ENCODE assay signal across 15 cellular contexts in the genomic region with DNA sequence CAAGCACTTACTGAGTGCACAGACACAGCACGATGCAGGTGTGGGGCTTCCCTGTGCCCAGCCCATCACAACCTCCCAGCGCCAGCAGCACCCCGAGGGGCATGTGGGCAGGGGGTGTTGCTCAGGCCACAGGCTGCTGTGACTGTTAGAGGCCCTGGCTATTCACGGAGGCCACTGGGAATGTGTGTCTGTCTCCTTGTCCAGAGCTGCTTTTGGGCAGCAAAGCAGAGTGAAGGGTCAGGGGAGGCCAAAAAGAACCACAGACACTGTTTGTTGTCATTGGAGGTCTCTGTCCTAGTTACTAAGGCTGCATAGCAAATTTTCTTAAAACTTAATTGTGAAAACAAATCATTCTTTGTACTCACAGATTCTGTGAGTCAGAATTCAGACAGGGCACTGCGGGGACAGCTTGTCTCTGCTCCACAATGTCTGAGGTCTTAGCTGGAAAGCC. TPM values are rescaled to one million over a fixed set of nuclear protein-coding genes. Genes with fewer than 3 reads are reported as not detected.
DNase-seq lines count a peak whose midpoint lies in the region; ATAC-seq and TF ChIP-seq lines count a peak whose summit lies in the region.
"Had no signal": no experiment of that assay in that cellular context is flagged by ENCODE, and none has a peak within 500 bp of the region (broad histone marks: within the 10 kb centered on the region; RNA-seq: fewer than 3 reads in every experiment).

No MANE protein-coding gene starts in this region.

- H3K4me3 ChIP-seq in fibroblast of pulmonary artery (replicated peaks; ENCODE audit: low read depth, low read length) (no peak overlapping the region), coronary artery (no peak overlapping the region)
- H3K4me3 ChIP-seq: suprapubic skin had no signal

- no peaks in the 10 kb centered on the region for H3K27me3 ChIP-seq in CD4-positive, alpha-beta T cell (ENCODE audit: control insufficient read depth, insufficient read depth, low read length)
- H3K27me3 ChIP-seq: suprapubic skin had no signal

- TF ChIP-seq CTCF in fibroblast of pulmonary artery (IDR thresholded peaks at IDR 0.05; ENCODE audit: low read length, missing control alignments) (no peak), coronary artery (IDR thresholded peaks at IDR 0.05) (no peak)
- no peak for TF ChIP-seq CTCF in CD4-positive, alpha-beta T cell (IDR thresholded peaks at IDR 0.05)

- H3K27ac ChIP-seq in CD4-positive, alpha-beta T cell (ENCODE audit: low read depth, low read length): no peak overlapping the region
- H3K27ac ChIP-seq in coronary artery: peak overlapping the region in 1 of 2 donors; percentile 56
- H3K27ac ChIP-seq: parathyroid adenoma, suprapubic skin had no signal

- ATAC-seq in CD4-positive, alpha-beta T cell (ENCODE audit: poor library complexity): no peak
- ATAC-seq: activated CD8-positive, alpha-beta memory T cell treated with anti-CD3 and anti-CD28 coated beads, Interleukin-2, amount 10 ng/mL, durations not matched to agents 7 days and 5 days had no signal

- H3K4me3 Mint-ChIP-seq in CD4-positive, alpha-beta T cell: no peak overlapping the region
- H3K4me3 Mint-ChIP-seq: activated CD8-positive, alpha-beta memory T cell treated with anti-CD3 and anti-CD28 coated beads, Interleukin-2, amount 10 ng/mL, durations not matched to agents 7 days and 5 days had no signal

- DNase-seq in AG08396 (ENCODE audit: low spot score) (peak; percentile 70), HT1080 (ENCODE audit: low read depth) (peak; percentile 21), fibroblast of pulmonary artery (ENCODE audit: low read depth) (peak; percentile 17), midbrain (lab: John Stamatoyannopoulos, UW) (peak; percentile 30), NCI-H510A (lab: John Stamatoyannopoulos, UW) (no peak), coronary artery (ENCODE audit: low spot score) (no peak), DMS153 treated with DMSO at 0.1 percent for 48 hours (lab: John Stamatoyannopoulos, UW; ENCODE audit: unreplicated experiment) (no peak)
- DNase-seq in CD4-positive, alpha-beta T cell: no peak
- DNase-seq: activated CD8-positive, alpha-beta memory T cell treated with anti-CD3 and anti-CD28 coated beads, Interleukin-2, amount 10 ng/mL, durations not matched to agents 7 days and 5 days; NCI-H1694 treated with DMSO at 0.1 percent for 48 hours; NCI-H510A treated with DMSO at 0.1 percent for 48 hours; OCI-M1 had no signal

- no peaks in the 10 kb centered on the region for H3K36me3 Mint-ChIP-seq in CD4-positive, alpha-beta T cell (ENCODE audit: low read depth)

- CTCF ChIA-PET in CD4-positive, alpha-beta T cell (lab: Charles Lee): no interaction called here

- POLR2A ChIA-PET in CD4-positive, alpha-beta T cell (lab: Charles Lee): no interaction called here

- H3K9me3 Mint-ChIP-seq in CD4-positive, alpha-beta T cell: no peaks in the 10 kb centered on the region

- H3K27ac Mint-ChIP-seq in CD4-positive, alpha-beta T cell: no peak overlapping the region

- intact Hi-C loops in CD4-positive, alpha-beta T cell (cut with DNase I, micrococcal nuclease): loop anchor here in 1 of 2 experiments (10.0 kb wide), 1 partner anchor 542 kb away; no protein-coding TSS in a partner anchor

- no peaks in the 10 kb centered on the region for H3K9me3 ChIP-seq in CD4-positive, alpha-beta T cell (ENCODE audit: control insufficient read depth, low read length)
- H3K9me3 ChIP-seq: suprapubic skin had no signal

- no peaks in the 10 kb centered on the region for H3K27me3 Mint-ChIP-seq in CD4-positive, alpha-beta T cell
- H3K27me3 Mint-ChIP-seq: activated CD8-positive, alpha-beta memory T cell treated with anti-CD3 and anti-CD28 coated beads, Interleukin-2, amount 10 ng/mL, durations not matched to agents 7 days and 5 days had no signal

- H3K4me1 Mint-ChIP-seq in CD4-positive, alpha-beta T cell (ENCODE audit: low read depth): no peaks in the 10 kb centered on the region

RNA-seq across cellular contexts. Expression of a gene that starts 49.6 kb away (rescaled TPM):
- 6.1 and 7.7 TPM in 2 replicates for total RNA-seq in HT1080 (2014; rRNA removed; shearing (Covaris generic))
- polyA plus RNA-seq in HT1080 (2015; cell fraction: cytosol; rRNA removed): 1.1 and 1.4 TPM in 2 replicates
- 2.3 and 2.6 TPM in 2 replicates for polyA plus RNA-seq in HT1080 (2015; cell fraction: nucleus; rRNA removed)
- total RNA-seq in CD4-positive, alpha-beta T cell: under 1 TPM in 1 of 2 experiments, not detected in 1; 0.14 TPM
- total RNA-seq: bronchial epithelial cell had no signal

RNA-seq across cellular contexts. Expression of a gene that starts 54.1 kb away (rescaled TPM):
- 0.16 and 0.17 TPM in 2 replicates for total RNA-seq in HT1080 (2014; rRNA removed; shearing (Covaris generic))
- polyA plus RNA-seq in HT1080 (2015; cell fraction: cytosol; rRNA removed): 0.51 and 1.2 TPM in 2 replicates
- polyA plus RNA-seq in HT1080 (2015; cell fraction: nucleus; rRNA removed): 0.18 and 0.33 TPM in 2 replicates
- total RNA-seq in CD4-positive, alpha-beta T cell: 10 to 100 TPM; 61.9 to 62.6 TPM

Comparison
In these comparisons a context has a peak if more than half of its experiments do, and no peak if none do; other contexts are left out.
1. DNase-seq: peak in AG08396 (single experiment), HT1080 (single experiment), fibroblast of pulmonary artery (single experiment) and midbrain (single experiment); none in NCI-H510A (single experiment), CD4-positive, alpha-beta T cell (0 of 10), coronary artery (single experiment) and DMS153 treated with DMSO at 0.1 percent for 48 hours (single experiment).
2. RNA of a gene that starts 54.1 kb away (total RNA-seq): 61.9 to 62.6 TPM in CD4-positive, alpha-beta T cell; 0.16 to 0.17 TPM in HT1080; every median in the first group is over 10 times any median in the second.